In genomic region chr1:115706774-115707425, GRCh38 we compare ENCODE assay signal across 8 cellular contexts.
DNase-seq lines count a peak whose midpoint lies in the region; ATAC-seq and TF ChIP-seq lines count a peak whose summit lies in the region.

No MANE protein-coding gene starts in this region.

- H3K27me3 ChIP-seq in brain microvascular endothelial cell (replicated peaks), result peaks cover 2% of the 10 kb centered on the region

- H3K36me3 ChIP-seq in brain microvascular endothelial cell (replicated peaks), result no peaks in the 10 kb centered on the region

- TF ChIP-seq CTCF in brain microvascular endothelial cell (IDR thresholded peaks at IDR 0.05; ENCODE audit: low read depth, low read length, missing control alignments), result peak; percentile 72

- H3K4me3 ChIP-seq in brain microvascular endothelial cell (ENCODE audit: low read depth, low read length), result no peak overlapping the region

- in situ Hi-C loops in brain microvascular endothelial cell (cut with HindIII; ENCODE audit: low pct_ligation_motif_present, low sequenced_read_pairs), result no loop called here

- DNase-seq in EH (ENCODE audit: low read depth) (peak; percentile 53), HCEC 1CT (peak; percentile 25), NCI-H2227 (lab: John Stamatoyannopoulos, UW; ENCODE audit: unreplicated experiment) (peak; percentile 55), brain microvascular endothelial cell (peak; percentile 27), left lobe of liver (ENCODE audit: low spot score) (no peak), anterior cingulate cortex (lab: John Stamatoyannopoulos, UW) (no peak), cortex of kidney (lab: John Stamatoyannopoulos, UW) (no peak), GF-D8 (lab: John Stamatoyannopoulos, UW) (no peak)

- ATAC-seq in left lobe of liver, result peak; percentile 70

- H3K27ac ChIP-seq in brain microvascular endothelial cell, result no peak overlapping the region

Comparison
In these comparisons a context has a peak if more than half of its experiments do, and no peak if none do; other contexts are left out.
1. DNase-seq: peak in EH (single experiment), HCEC 1CT (single experiment), NCI-H2227 (single experiment) and brain microvascular endothelial cell (single experiment); none in left lobe of liver (single experiment), anterior cingulate cortex (0 of 58), cortex of kidney (single experiment) and GF-D8 (single experiment).